9 cellular contexts compared by ENCODE assay signal in genomic region chr11:2089536-2090165, GRCh38. TPM values are rescaled to one million over a fixed set of nuclear protein-coding genes. Genes with fewer than 3 reads are reported as not detected.
A peak's percentile ranks its signal among the peaks of the same experiment; 100 is the strongest.
DNase-seq lines count a peak whose midpoint lies in the region; ATAC-seq and TF ChIP-seq lines count a peak whose summit lies in the region.
"Had no signal": no experiment of that assay in that cellular context is flagged by ENCODE, and none has a peak within 500 bp of the region (broad histone marks: within the 10 kb centered on the region; RNA-seq: fewer than 3 reads in every experiment).

No MANE protein-coding gene starts in this region.

- H3K36me3 ChIP-seq in neural progenitor cell, result no peaks in the 10 kb centered on the region

- no peak overlapping the region for H2AFZ ChIP-seq in neural progenitor cell (replicated peaks)

- ATAC-seq in HG03378 (IDR thresholded peaks at IDR 0.05; ENCODE audit: unreplicated experiment), result no peak
- no peak for ATAC-seq in GM21723 (IDR thresholded peaks at IDR 0.05; ENCODE audit: unreplicated experiment)

- no peaks in the 10 kb centered on the region for H3K79me2 ChIP-seq in neural progenitor cell (ENCODE audit: low read depth)

- H3K4me1 ChIP-seq in neural progenitor cell, result no peaks in the 10 kb centered on the region

- TF ChIP-seq CTCF in astrocyte of the spinal cord (IDR thresholded peaks at IDR 0.05; ENCODE audit: low read depth, low read length) (no peak), neural progenitor cell (IDR thresholded peaks at IDR 0.05) (no peak)

- DNase-seq in activated T-cell treated with anti-CD3 and anti-CD28 coated beads for 24 hours (ENCODE audit: low read depth) (peak; percentile 37), activated T-cell treated with anti-CD3 and anti-CD28 coated beads for 4 hours (no peak), NCI-H774 (lab: John Stamatoyannopoulos, UW) (peak; percentile 9), astrocyte of the spinal cord (ENCODE audit: low read depth, low spot score) (peak; percentile 35), neural progenitor cell (ENCODE audit: low spot score) (peak; percentile 47), cerebellar nuclear complex (lab: John Stamatoyannopoulos, UW) (no peak)

- peaks cover 2% of the 10 kb centered on the region for H3K36me3 Mint-ChIP-seq in neural progenitor cell
- H3K36me3 Mint-ChIP-seq: mesothelial cell of epicardium had no signal

- no peak overlapping the region for H3K4me2 ChIP-seq in neural progenitor cell

- no peaks in the 10 kb centered on the region for H3F3A ChIP-seq in neural progenitor cell (ENCODE audit: low read depth)

- no peak overlapping the region for H3K4me3 Mint-ChIP-seq in neural progenitor cell
- H3K4me3 Mint-ChIP-seq: mesothelial cell of epicardium had no signal

- no peak overlapping the region for H3K27ac ChIP-seq in neural progenitor cell

- H3K9me3 ChIP-seq in neural progenitor cell (ENCODE audit: low read depth), result no peaks in the 10 kb centered on the region

- in situ Hi-C loops in astrocyte of the spinal cord (cut with HindIII; ENCODE audit: low sequenced_read_pairs), result no loop called here

- H3K27me3 ChIP-seq in neural progenitor cell, result no peaks in the 10 kb centered on the region

- H3K27me3 Mint-ChIP-seq in neural progenitor cell (ENCODE audit: insufficient read depth, low read depth), result peaks cover 17% of the 10 kb centered on the region

- H4K20me1 ChIP-seq in neural progenitor cell (ENCODE audit: low read depth), result no peaks in the 10 kb centered on the region

- H3K9ac ChIP-seq in neural progenitor cell, result no peak overlapping the region

- no peak overlapping the region for H3K27ac Mint-ChIP-seq in neural progenitor cell
- H3K27ac Mint-ChIP-seq: mesothelial cell of epicardium had no signal

- H3K9me3 Mint-ChIP-seq in neural progenitor cell, result peaks cover 7% of the 10 kb centered on the region

- H3K4me3 ChIP-seq in astrocyte of the spinal cord (ENCODE audit: low read depth, low read length) (no peak overlapping the region), neural progenitor cell (no peak overlapping the region)

- no peaks in the 10 kb centered on the region for H3K4me1 Mint-ChIP-seq in neural progenitor cell
- H3K4me1 Mint-ChIP-seq: mesothelial cell of epicardium had no signal

RNA-seq across cellular contexts. Expression of gene IGF2, which starts 49.5 kb away (rescaled TPM):
- total RNA-seq in neural progenitor cell (ENCODE audit: low replicate concordance), result 0.45 and 3.3 TPM in 2 replicates

Comparison
In these comparisons a context has a peak if more than half of its experiments do, and no peak if none do; other contexts are left out.
1. DNase-seq: peak in activated T-cell treated with anti-CD3 and anti-CD28 coated beads for 24 hours (single experiment), NCI-H774 (single experiment), astrocyte of the spinal cord (single experiment) and neural progenitor cell (single experiment); none in activated T-cell treated with anti-CD3 and anti-CD28 coated beads for 4 hours (single experiment) and cerebellar nuclear complex (0 of 2).